In the genomic region with DNA sequence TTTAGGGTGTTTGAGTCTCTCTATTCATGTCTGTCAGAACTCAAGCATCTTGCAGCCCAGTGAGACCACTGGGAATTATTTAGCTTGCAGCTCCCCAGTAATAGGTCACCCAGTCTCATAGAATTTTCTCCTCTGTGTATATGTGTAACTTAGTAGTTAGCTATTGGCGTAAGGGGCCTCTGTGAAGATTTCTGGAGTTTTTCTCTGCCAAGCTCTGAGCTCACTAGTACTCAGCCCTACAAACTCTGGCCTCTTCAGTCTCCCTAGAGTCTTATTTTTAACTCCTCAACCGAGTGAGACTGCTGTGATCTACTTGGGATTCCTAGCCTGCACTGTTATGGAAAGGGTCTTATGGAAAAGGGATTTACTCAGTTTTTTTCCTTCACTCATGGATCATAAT, we compare ENCODE assay signal across 26 cellular contexts.
"Had no signal": no experiment of that assay in that cellular context is flagged by ENCODE, and none has a peak within 500 bp of the region (broad histone marks: within the 10 kb centered on the region; RNA-seq: fewer than 3 reads in every experiment).

No MANE protein-coding gene starts in this region.

- H3K27me3 Mint-ChIP-seq: activated CD4-positive, alpha-beta memory T cell treated with anti-CD3 and anti-CD28 coated beads for 36 hours; activated naive CD4-positive, alpha-beta T cell treated with anti-CD3 and anti-CD28 coated beads, Interleukin-2, amount 10 ng/mL, durations not matched to agents 7 days and 5 days; activated T-cell treated with anti-CD3 and anti-CD28 coated beads, Interleukin-2, amount 50 U/mL, for 24 hours; naive B cell had no signal

- H3K9me3 ChIP-seq: ascending aorta, heart left ventricle, psoas muscle, suprapubic skin, tibial artery had no signal

- H3K4me1 Mint-ChIP-seq: activated naive CD4-positive, alpha-beta T cell treated with anti-CD3 and anti-CD28 coated beads, Interleukin-2, amount 10 ng/mL, durations not matched to agents 7 days and 5 days; activated naive CD8-positive, alpha-beta T cell treated with anti-CD3 and anti-CD28 coated beads, Interleukin-2, amount 10 ng/mL, durations not matched to agents 7 days and 5 days had no signal

- DNase-seq: activated CD4-positive, alpha-beta memory T cell treated with anti-CD3 and anti-CD28 coated beads for 36 hours; activated CD4-positive, alpha-beta T cell treated with anti-CD3 and anti-CD28 coated beads for 4 hours; activated CD8-positive, alpha-beta memory T cell treated with anti-CD3 and anti-CD28 coated beads, Interleukin-2, amount 50 U/mL, for 48 hours; activated gamma-delta T cell; activated naive CD4-positive, alpha-beta T cell treated with anti-CD3 and anti-CD28 coated beads, Interleukin-2, amount 10 ng/mL, durations not matched to agents 7 days and 5 days; activated naive CD8-positive, alpha-beta T cell treated with anti-CD3 and anti-CD28 coated beads, Interleukin-2, amount 10 ng/mL, durations not matched to agents 7 days and 5 days; activated T-cell treated with anti-CD3 and anti-CD28 coated beads, Interleukin-2, amount 50 U/mL, for 24 hours; central memory CD4-positive, alpha-beta T cell; foreskin keratinocyte; heart left ventricle; hypothalamus; immature natural killer cell; kidney; left colon; naive B cell; occipital lobe; psoas muscle; stimulated activated CD4-positive, alpha-beta T cell treated with anti-CD3 and anti-CD28 coated beads, Interleukin-15, amount 100 ng/mL, for 24 hours; stimulated activated CD4-positive, alpha-beta T cell treated with anti-CD3 and anti-CD28 coated beads, Interleukin-2, amount 100 ng/mL, for 24 hours; stimulated activated naive CD4-positive, alpha-beta T cell; tibial artery had no signal

- H3K79me2 ChIP-seq: parathyroid adenoma had no signal

- H3K27me3 ChIP-seq: ascending aorta, foreskin keratinocyte, heart left ventricle, suprapubic skin, tibial artery had no signal

- H3K36me3 ChIP-seq: ascending aorta, heart left ventricle, suprapubic skin, tibial artery had no signal

- H3K4me3 ChIP-seq: ascending aorta, heart left ventricle, lung, psoas muscle, suprapubic skin, tibial artery had no signal

- H3K4me3 Mint-ChIP-seq: activated CD4-positive, alpha-beta memory T cell treated with anti-CD3 and anti-CD28 coated beads for 36 hours; activated naive CD4-positive, alpha-beta T cell treated with anti-CD3 and anti-CD28 coated beads, Interleukin-2, amount 10 ng/mL, durations not matched to agents 7 days and 5 days; activated naive CD8-positive, alpha-beta T cell treated with anti-CD3 and anti-CD28 coated beads, Interleukin-2, amount 10 ng/mL, durations not matched to agents 7 days and 5 days; activated T-cell treated with anti-CD3 and anti-CD28 coated beads, Interleukin-2, amount 50 U/mL, for 24 hours; immature natural killer cell; naive B cell; neural crest cell had no signal

- H3K27ac Mint-ChIP-seq: activated CD4-positive, alpha-beta memory T cell treated with anti-CD3 and anti-CD28 coated beads for 36 hours; activated naive CD4-positive, alpha-beta T cell treated with anti-CD3 and anti-CD28 coated beads, Interleukin-2, amount 10 ng/mL, durations not matched to agents 7 days and 5 days; activated naive CD8-positive, alpha-beta T cell treated with anti-CD3 and anti-CD28 coated beads, Interleukin-2, amount 10 ng/mL, durations not matched to agents 7 days and 5 days; activated T-cell treated with anti-CD3 and anti-CD28 coated beads, Interleukin-2, amount 50 U/mL, for 24 hours; immature natural killer cell; naive B cell had no signal

- H2AFZ ChIP-seq: parathyroid adenoma had no signal

- H3K36me3 Mint-ChIP-seq: activated CD4-positive, alpha-beta memory T cell treated with anti-CD3 and anti-CD28 coated beads for 36 hours; activated naive CD4-positive, alpha-beta T cell treated with anti-CD3 and anti-CD28 coated beads, Interleukin-2, amount 10 ng/mL, durations not matched to agents 7 days and 5 days; activated naive CD8-positive, alpha-beta T cell treated with anti-CD3 and anti-CD28 coated beads, Interleukin-2, amount 10 ng/mL, durations not matched to agents 7 days and 5 days; immature natural killer cell; naive B cell had no signal

- H3K27ac ChIP-seq: ascending aorta, foreskin keratinocyte, heart left ventricle, parathyroid adenoma, psoas muscle, suprapubic skin, tibial artery had no signal

- H3K9me3 Mint-ChIP-seq: activated CD4-positive, alpha-beta memory T cell treated with anti-CD3 and anti-CD28 coated beads for 36 hours; activated naive CD4-positive, alpha-beta T cell treated with anti-CD3 and anti-CD28 coated beads, Interleukin-2, amount 10 ng/mL, durations not matched to agents 7 days and 5 days; activated naive CD8-positive, alpha-beta T cell treated with anti-CD3 and anti-CD28 coated beads, Interleukin-2, amount 10 ng/mL, durations not matched to agents 7 days and 5 days; activated T-cell treated with anti-CD3 and anti-CD28 coated beads, Interleukin-2, amount 50 U/mL, for 24 hours; naive B cell had no signal

- H3K4me1 ChIP-seq: ascending aorta, foreskin keratinocyte, parathyroid adenoma, suprapubic skin had no signal

- ATAC-seq: foreskin keratinocyte, left colon, psoas muscle had no signal
